Comparison of ENCODE assay signal across 26 cellular contexts in the genomic region with DNA sequence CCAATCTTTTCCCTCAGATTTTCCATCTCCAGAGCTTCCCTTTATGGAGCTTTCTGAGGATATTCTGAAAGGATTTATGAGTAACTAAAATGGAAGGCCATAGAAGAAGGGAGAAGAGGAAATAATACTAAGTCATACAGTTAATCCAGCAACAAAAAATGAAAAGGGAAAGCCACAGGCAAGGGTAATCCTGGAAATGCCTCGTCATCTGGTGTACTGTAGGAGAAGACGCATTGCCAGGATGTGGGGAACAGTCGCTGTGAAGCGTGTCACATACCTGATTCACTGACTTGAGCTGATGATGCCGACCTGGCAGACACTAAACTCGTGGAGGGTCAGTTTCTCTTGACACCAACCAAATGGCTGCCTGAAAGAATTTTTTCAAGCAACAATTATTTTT. TPM values are rescaled to one million over a fixed set of nuclear protein-coding genes. Genes with fewer than 3 reads are reported as not detected.
"Had no signal": no experiment of that assay in that cellular context is flagged by ENCODE, and none has a peak within 500 bp of the region (broad histone marks: within the 10 kb centered on the region; RNA-seq: fewer than 3 reads in every experiment).

No MANE protein-coding gene starts in this region.

- H3K4me1 ChIP-seq: foreskin keratinocyte, neural progenitor cell, testis, uterus had no signal

- ATAC-seq: activated CD4-positive, CD25-positive, alpha-beta regulatory T cell treated with anti-CD3 and anti-CD28 coated beads, Interleukin-2, amount 50 U/mL, for 24 hours; activated T-cell treated with anti-CD3 and anti-CD28 coated beads, Interleukin-2, amount 50 U/mL, for 4 hours; foreskin keratinocyte; left ventricle myocardium superior; sciatic nerve; stimulated activated naive B cell treated with anti-CD40 and anti-IgM and Interleukin-4, amounts not matched to agents 10 μg/mL and 1 μg/mL and 100 μg/mL, for 72 hours; T-helper 17 cell had no signal

- DNase-seq: activated CD8-positive, alpha-beta memory T cell treated with anti-CD3 and anti-CD28 coated beads, Interleukin-2, amount 50 U/mL, for 48 hours; activated T-cell treated with anti-CD3 and anti-CD28 coated beads, Interleukin-2, amount 50 U/mL, for 4 hours; central memory CD4-positive, alpha-beta T cell; effector memory CD4-positive, alpha-beta T cell; foreskin keratinocyte; kidney glomerular epithelial cell; left ventricle myocardium superior; mammary epithelial cell; small intestine; stimulated activated CD4-positive, alpha-beta T cell treated with anti-CD3 and anti-CD28 coated beads, Interleukin-2, amount 100 ng/mL, for 48 hours; stimulated activated CD8-positive, alpha-beta memory T cell treated with anti-CD3 and anti-CD28 coated beads, Interleukin-4, amount 100 ng/mL, for 48 hours; stimulated activated naive B cell treated with anti-CD40 and anti-IgM and Interleukin-4, amounts not matched to agents 10 μg/mL and 1 μg/mL and 100 μg/mL, for 72 hours; T-helper 17 cell; testis; uterus had no signal

- H3K36me3 ChIP-seq: neural progenitor cell, uterus had no signal

- H3K9me3 ChIP-seq: testis, uterus had no signal

- H3K27ac ChIP-seq: foreskin keratinocyte, hepatocyte, neural progenitor cell, testis, uterus had no signal

- H3K27me3 ChIP-seq: hepatocyte, neural progenitor cell, testis, uterus had no signal

- H3K4me3 ChIP-seq: hepatocyte, neural progenitor cell, testis, uterus had no signal

RNA-seq across cellular contexts. Expression of gene ALPP, which starts 34.7 kb away (rescaled TPM):
- total RNA-seq: activated T-cell treated with anti-CD3 and anti-CD28 coated beads, Interleukin-2, amount 50 U/mL, for 4 hours; activated T-helper 2 cell treated with anti-CD3 and anti-CD28 coated beads, Interferon-gamma antibody, Interleukin-2, Interleukin-4, amounts not matched to agents 10 μg/mL and 5 μg/mL and 100 μg/mL, durations not matched to agents 14 hours and 24 hours and 36 hours; dermis microvascular lymphatic vessel endothelial cell; foreskin keratinocyte; glomerular endothelial cell; left ventricle myocardium superior; mammary epithelial cell; mesothelial cell of epicardium; naive thymus-derived CD8-positive, alpha-beta T cell; omental fat pad; sciatic nerve had no signal
- polyA plus RNA-seq: esophagus; foreskin keratinocyte; naive thymus-derived CD8-positive, alpha-beta T cell; small intestine had no signal
